ENCODE assay signal across 25 cellular contexts in the genomic region with DNA sequence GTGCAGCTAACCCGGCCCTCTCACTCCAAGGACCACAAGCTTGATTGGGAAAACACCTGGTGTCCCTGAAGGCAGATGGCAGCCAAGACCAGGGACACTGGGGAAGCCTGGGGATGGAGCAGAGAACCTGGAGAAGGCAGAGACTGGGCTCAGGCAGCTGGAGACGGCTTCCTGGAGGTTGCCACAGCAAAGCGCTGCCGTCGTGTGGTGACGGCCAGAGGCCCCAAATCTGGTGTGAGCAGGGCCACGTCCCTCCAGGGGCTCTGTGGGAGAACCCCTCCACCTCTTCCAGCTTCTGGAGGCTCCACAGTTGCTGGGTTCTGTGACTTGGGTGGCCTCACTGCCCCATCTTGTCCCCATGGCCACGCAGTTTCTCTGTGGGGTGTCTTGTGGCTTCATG.
DNase-seq lines count a peak whose midpoint lies in the region; ATAC-seq, FAIRE-seq and TF ChIP-seq lines count a peak whose summit lies in the region.
"Had no signal": no experiment of that assay in that cellular context is flagged by ENCODE, and none has a peak within 500 bp of the region (broad histone marks: within the 10 kb centered on the region; RNA-seq: fewer than 3 reads in every experiment).

No MANE protein-coding gene starts in this region.

- TF ChIP-seq POLR2A in HCT116 (IDR thresholded peaks at IDR 0.05; ENCODE audit: borderline replicate concordance, extremely low read depth, insufficient read depth, insufficient read length) = no peak

- no peaks in the 10 kb centered on the region for H3K79me2 ChIP-seq in HCT116 (ENCODE audit: insufficient read depth, low read length)

- intact Hi-C loops in HCT116 (cut with micrococcal nuclease) (no loop called here), posterior vena cava (cut with DNase I) (no loop called here)

- H3K9ac ChIP-seq in HCT116 (ENCODE audit: low read length) = no peak overlapping the region
- H3K9ac ChIP-seq: BLaER1 treated with 17β-estradiol and CSF1 and Interleukin-3, amounts not matched to agents 10 nM and 100 nM had no signal

- TF ChIP-seq CTCF in HCT116 (IDR thresholded peaks at IDR 0.05 in 2 of 3, conservative IDR thresholded peaks at IDR 0.05 in 1 of 3; ENCODE audit: borderline replicate concordance in 1 of 3, insufficient read depth in 1 of 3, low read depth in 2 of 3, low read length in 2 of 3) = no peak
- TF ChIP-seq CTCF in RWPE2 (IDR thresholded peaks at IDR 0.05; ENCODE audit: poor library complexity, severe bottlenecking) = no peak

- CTCF ChIA-PET in HCT116 (lab: Charles Lee) = no interaction called here

- BruUV-seq in HCT116 (replicated peaks; lab: Mats Ljungman, UMichigan) = no TSS peak

- peak; percentile 17 for FAIRE-seq in urothelium cell line (lab: Jason Lieb, UNC)
- FAIRE-seq: A549, D721Med, GM12878, GM19239, H54 had no signal

- no peaks in the 10 kb centered on the region for H4K20me1 ChIP-seq in HCT116 (ENCODE audit: insufficient read depth)
- H4K20me1 ChIP-seq: BLaER1 treated with 17β-estradiol and CSF1 and Interleukin-3, amounts not matched to agents 10 nM and 100 nM had no signal

- H3K27ac ChIP-seq in HCT116 (ENCODE audit: low read depth, low read length) (0 out of 2 replicates have a peak overlapping the region, but pooled peaks have one; percentile 22), RWPE2 (ENCODE audit: poor library complexity, severe bottlenecking) (no peak overlapping the region)
- H3K27ac ChIP-seq: A549 had no signal

- peaks cover 12 to 15% of the 10 kb centered on the region in 2 experiments; a peak in 2 of 4 replicates for H3K9me3 ChIP-seq in HCT116 (ENCODE audit: control insufficient read depth in 1 of 2, insufficient read depth in 1 of 2, low read depth in 1 of 2, low read length in 2 of 2)
- peaks cover 3% of the 10 kb centered on the region for H3K9me3 ChIP-seq in RWPE2 (ENCODE audit: severe bottlenecking)
- H3K9me3 ChIP-seq: A549, BE2C, HAP-1 had no signal

- no peak for ATAC-seq in HCT116
- no peak for ATAC-seq in RWPE2 (ENCODE audit: low read depth)
- no peak for ATAC-seq in GM19455 (IDR thresholded peaks at IDR 0.05; ENCODE audit: unreplicated experiment)
- ATAC-seq: A549, GM12878 had no signal

- H3K4me3 ChIP-seq in HCT116 (replicated peaks in 1 of 2; ENCODE audit: low read depth in 1 of 2, low read length in 2 of 2) (no peak overlapping the region), RWPE2 (ENCODE audit: severe bottlenecking) (no peak overlapping the region)
- H3K4me3 ChIP-seq: A549; BLaER1 treated with 17β-estradiol and CSF1 and Interleukin-3, amounts not matched to agents 10 nM and 100 nM; GM12878; HAP-1 had no signal

- H3K4me2 ChIP-seq in HCT116 (ENCODE audit: low read length) = no peak overlapping the region
- H3K4me2 ChIP-seq: A549; BLaER1 treated with 17β-estradiol and CSF1 and Interleukin-3, amounts not matched to agents 10 nM and 100 nM had no signal

- no peaks in the 10 kb centered on the region for H3K9me2 ChIP-seq in HCT116 (ENCODE audit: insufficient read depth)

- RAD21 ChIA-PET in HCT116 (lab: Charles Lee; ENCODE audit: low non-redundant PET in 1 of 2, low total read pairs in 2 of 2, uncharacterized antibody in 2 of 2, unreplicated experiment in 2 of 2) = no interaction called here

- POLR2A ChIA-PET in HCT116 (lab: Charles Lee) = no interaction called here

- H2AFZ ChIP-seq in HCT116 (ENCODE audit: low read depth, low read length, poor library complexity, severe bottlenecking) = no peak overlapping the region

- no peak for TF ChIP-seq RAD21 in HCT116 (IDR thresholded peaks at IDR 0.05; ENCODE audit: low read depth)

- H3K4me1 ChIP-seq in HCT116 (ENCODE audit: control insufficient read depth in 1 of 2, insufficient read depth in 2 of 2, low read length in 2 of 2) (peaks cover 0 to 8% of the 10 kb centered on the region in 2 experiments; a peak in 2 of 4 replicates), RWPE2 (ENCODE audit: insufficient read depth, poor library complexity, severe bottlenecking) (no peaks in the 10 kb centered on the region)
- H3K4me1 ChIP-seq: A549; BE2C; BLaER1 treated with 17β-estradiol and CSF1 and Interleukin-3, amounts not matched to agents 10 nM and 100 nM; HAP-1 had no signal

- no peaks in the 10 kb centered on the region for H3K27me3 ChIP-seq in HCT116 (ENCODE audit: insufficient read depth, low read length)
- H3K27me3 ChIP-seq in RWPE2 (ENCODE audit: insufficient read depth, poor library complexity, severe bottlenecking) = no peaks in the 10 kb centered on the region
- H3K27me3 ChIP-seq: BE2C; BLaER1 treated with 17β-estradiol and CSF1 and Interleukin-3, amounts not matched to agents 10 nM and 100 nM had no signal

- H3K36me3 ChIP-seq in HCT116 (ENCODE audit: control insufficient read depth in 1 of 2, insufficient read depth in 2 of 2, low read length in 2 of 2) (no peaks in the 10 kb centered on the region), RWPE2 (ENCODE audit: low read depth) (no peaks in the 10 kb centered on the region)
- H3K36me3 ChIP-seq: BE2C; BLaER1 treated with 17β-estradiol and CSF1 and Interleukin-3, amounts not matched to agents 10 nM and 100 nM; HAP-1 had no signal

- no peak for DNase-seq in HCT116 (ENCODE audit: low read depth, low spot score)
- DNase-seq in RWPE2 (ENCODE audit: low spot score) = peak; percentile 17
- peak; percentile 52 for DNase-seq in posterior vena cava (ENCODE audit: low spot score)
- DNase-seq in urothelium cell line (ENCODE audit: low spot score) = no peak
- DNase-seq in NCI-H510A treated with DMSO at 0.1 percent for 48 hours (lab: John Stamatoyannopoulos, UW) = no peak
- DNase-seq in NCI-H1436 (lab: John Stamatoyannopoulos, UW) = no peak
- DNase-seq: 8988T; ACHN; AML-193; BE2C; CD4-positive, alpha-beta T cell; CD8-positive, alpha-beta memory T cell; DMS 273 treated with DMSO at 0.1 percent for 48 hours; DMS79; EL; GDM1; GOT3 had no signal

TF ChIP-seq in HCT116, 20 proteins besides CTCF, POLR2A, EP300 and RAD21:
- no peak for TF ChIP-seq SRF (IDR thresholded peaks at IDR 0.05; ENCODE audit: low read depth)
- TF ChIP-seq YY1 (IDR thresholded peaks at IDR 0.05; ENCODE audit: extremely low read depth, insufficient replicate concordance, low read depth, low read length) = no peak
- TF ChIP-seq JUND (IDR thresholded peaks at IDR 0.05) = no peak
- TF ChIP-seq, protein P1, sequence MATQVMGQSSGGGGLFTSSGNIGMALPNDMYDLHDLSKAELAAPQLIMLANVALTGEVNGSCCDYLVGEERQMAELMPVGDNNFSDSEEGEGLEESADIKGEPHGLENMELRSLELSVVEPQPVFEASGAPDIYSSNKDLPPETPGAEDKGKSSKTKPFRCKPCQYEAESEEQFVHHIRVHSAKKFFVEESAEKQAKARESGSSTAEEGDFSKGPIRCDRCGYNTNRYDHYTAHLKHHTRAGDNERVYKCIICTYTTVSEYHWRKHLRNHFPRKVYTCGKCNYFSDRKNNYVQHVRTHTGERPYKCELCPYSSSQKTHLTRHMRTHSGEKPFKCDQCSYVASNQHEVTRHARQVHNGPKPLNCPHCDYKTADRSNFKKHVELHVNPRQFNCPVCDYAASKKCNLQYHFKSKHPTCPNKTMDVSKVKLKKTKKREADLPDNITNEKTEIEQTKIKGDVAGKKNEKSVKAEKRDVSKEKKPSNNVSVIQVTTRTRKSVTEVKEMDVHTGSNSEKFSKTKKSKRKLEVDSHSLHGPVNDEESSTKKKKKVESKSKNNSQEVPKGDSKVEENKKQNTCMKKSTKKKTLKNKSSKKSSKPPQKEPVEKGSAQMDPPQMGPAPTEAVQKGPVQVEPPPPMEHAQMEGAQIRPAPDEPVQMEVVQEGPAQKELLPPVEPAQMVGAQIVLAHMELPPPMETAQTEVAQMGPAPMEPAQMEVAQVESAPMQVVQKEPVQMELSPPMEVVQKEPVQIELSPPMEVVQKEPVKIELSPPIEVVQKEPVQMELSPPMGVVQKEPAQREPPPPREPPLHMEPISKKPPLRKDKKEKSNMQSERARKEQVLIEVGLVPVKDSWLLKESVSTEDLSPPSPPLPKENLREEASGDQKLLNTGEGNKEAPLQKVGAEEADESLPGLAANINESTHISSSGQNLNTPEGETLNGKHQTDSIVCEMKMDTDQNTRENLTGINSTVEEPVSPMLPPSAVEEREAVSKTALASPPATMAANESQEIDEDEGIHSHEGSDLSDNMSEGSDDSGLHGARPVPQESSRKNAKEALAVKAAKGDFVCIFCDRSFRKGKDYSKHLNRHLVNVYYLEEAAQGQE (IDR thresholded peaks at IDR 0.05; ENCODE audit: low read depth) = no peak
- no peak for TF ChIP-seq TCF7L2 (IDR thresholded peaks at IDR 0.05; ENCODE audit: borderline replicate concordance, extremely low read depth, insufficient read depth, insufficient read length)
- no peak for TF ChIP-seq ZNF274 (IDR thresholded peaks at IDR 0.05; ENCODE audit: low read depth, low read length)
- no peak for TF ChIP-seq SIN3A (IDR thresholded peaks at IDR 0.05; ENCODE audit: low read depth)
- TF ChIP-seq EZH2phosphoT487 (IDR thresholded peaks at IDR 0.05; ENCODE audit: borderline replicate concordance) = no peak
- no peak for TF ChIP-seq CBX3 (IDR thresholded peaks at IDR 0.05; ENCODE audit: low read depth)
- TF ChIP-seq POLR2AphosphoS5 (IDR thresholded peaks at IDR 0.05; ENCODE audit: low read depth, low read length) = no peak
- no peak for TF ChIP-seq FOSL1 (IDR thresholded peaks at IDR 0.05; ENCODE audit: low read depth)
- TF ChIP-seq ELF1 (IDR thresholded peaks at IDR 0.05; ENCODE audit: borderline replicate concordance, low read depth) = no peak
- TF ChIP-seq, protein P2, sequence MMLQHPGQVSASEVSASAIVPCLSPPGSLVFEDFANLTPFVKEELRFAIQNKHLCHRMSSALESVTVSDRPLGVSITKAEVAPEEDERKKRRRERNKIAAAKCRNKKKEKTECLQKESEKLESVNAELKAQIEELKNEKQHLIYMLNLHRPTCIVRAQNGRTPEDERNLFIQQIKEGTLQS (IDR thresholded peaks at IDR 0.05) = no peak
TF ChIP-seq in HCT116: peak in this region for 0.

Comparison
In these comparisons a context has a peak if more than half of its experiments do, and no peak if none do; other contexts are left out.
1. DNase-seq: peak in RWPE2 (single experiment) and posterior vena cava (single experiment); none in HCT116 (single experiment), urothelium cell line (single experiment), NCI-H510A treated with DMSO at 0.1 percent for 48 hours (single experiment) and NCI-H1436 (single experiment).